In genomic region chr9:128552153-128552743, GRCh38 we compare ENCODE assay signal across 1 cellular context.
TF ChIP-seq lines count a peak whose summit lies in the region.

Gene SPTAN1 (plus strand): TSS chr9:128552587. CDS start chr9:128566741, 14,154 bp downstream.

TF ChIP-seq in GM12878, 131 proteins besides CTCF, POLR2A, EP300 and RAD21 (continued from another document and continues in another):
- TF ChIP-seq TCF12 (IDR thresholded peaks at IDR 0.05; ENCODE audit: low read depth, low read length): peak; percentile 83; the same call in 1 of the 2 replicates
- TF ChIP-seq, protein P1, sequence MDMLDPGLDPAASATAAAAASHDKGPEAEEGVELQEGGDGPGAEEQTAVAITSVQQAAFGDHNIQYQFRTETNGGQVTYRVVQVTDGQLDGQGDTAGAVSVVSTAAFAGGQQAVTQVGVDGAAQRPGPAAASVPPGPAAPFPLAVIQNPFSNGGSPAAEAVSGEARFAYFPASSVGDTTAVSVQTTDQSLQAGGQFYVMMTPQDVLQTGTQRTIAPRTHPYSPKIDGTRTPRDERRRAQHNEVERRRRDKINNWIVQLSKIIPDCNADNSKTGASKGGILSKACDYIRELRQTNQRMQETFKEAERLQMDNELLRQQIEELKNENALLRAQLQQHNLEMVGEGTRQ (IDR thresholded peaks at IDR 0.05; ENCODE audit: borderline replicate concordance, low read depth, low read length): no peak
- TF ChIP-seq TCF3 (IDR thresholded peaks at IDR 0.05; ENCODE audit: borderline replicate concordance, insufficient read depth, low read depth, low read length): peak; percentile 93
- TF ChIP-seq IKZF1 (conservative IDR thresholded peaks at IDR 0.05): peak; percentile 57; the same call in 1 of the 2 replicates
- TF ChIP-seq, protein P2, sequence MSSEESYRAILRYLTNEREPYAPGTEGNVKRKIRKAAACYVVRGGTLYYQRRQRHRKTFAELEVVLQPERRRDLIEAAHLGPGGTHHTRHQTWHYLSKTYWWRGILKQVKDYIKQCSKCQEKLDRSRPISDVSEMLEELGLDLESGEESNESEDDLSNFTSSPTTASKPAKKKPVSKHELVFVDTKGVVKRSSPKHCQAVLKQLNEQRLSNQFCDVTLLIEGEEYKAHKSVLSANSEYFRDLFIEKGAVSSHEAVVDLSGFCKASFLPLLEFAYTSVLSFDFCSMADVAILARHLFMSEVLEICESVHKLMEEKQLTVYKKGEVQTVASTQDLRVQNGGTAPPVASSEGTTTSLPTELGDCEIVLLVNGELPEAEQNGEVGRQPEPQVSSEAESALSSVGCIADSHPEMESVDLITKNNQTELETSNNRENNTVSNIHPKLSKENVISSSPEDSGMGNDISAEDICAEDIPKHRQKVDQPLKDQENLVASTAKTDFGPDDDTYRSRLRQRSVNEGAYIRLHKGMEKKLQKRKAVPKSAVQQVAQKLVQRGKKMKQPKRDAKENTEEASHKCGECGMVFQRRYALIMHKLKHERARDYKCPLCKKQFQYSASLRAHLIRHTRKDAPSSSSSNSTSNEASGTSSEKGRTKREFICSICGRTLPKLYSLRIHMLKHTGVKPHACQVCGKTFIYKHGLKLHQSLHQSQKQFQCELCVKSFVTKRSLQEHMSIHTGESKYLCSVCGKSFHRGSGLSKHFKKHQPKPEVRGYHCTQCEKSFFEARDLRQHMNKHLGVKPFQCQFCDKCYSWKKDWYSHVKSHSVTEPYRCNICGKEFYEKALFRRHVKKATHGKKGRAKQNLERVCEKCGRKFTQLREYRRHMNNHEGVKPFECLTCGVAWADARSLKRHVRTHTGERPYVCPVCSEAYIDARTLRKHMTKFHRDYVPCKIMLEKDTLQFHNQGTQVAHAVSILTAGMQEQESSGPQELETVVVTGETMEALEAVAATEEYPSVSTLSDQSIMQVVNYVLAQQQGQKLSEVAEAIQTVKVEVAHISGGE (CRISPR knock-in tag; IDR thresholded peaks at IDR 0.05): no peak
- peak; percentile 34; the same call in 1 of the 2 replicates for TF ChIP-seq NR2C1 (IDR thresholded peaks at IDR 0.05)
- TF ChIP-seq HCFC1 (IDR thresholded peaks at IDR 0.05; ENCODE audit: low read length): peak; percentile 34; the same call in 1 of the 2 replicates
- no peak for TF ChIP-seq HDAC2 (IDR thresholded peaks at IDR 0.05)
- TF ChIP-seq, protein P3, sequence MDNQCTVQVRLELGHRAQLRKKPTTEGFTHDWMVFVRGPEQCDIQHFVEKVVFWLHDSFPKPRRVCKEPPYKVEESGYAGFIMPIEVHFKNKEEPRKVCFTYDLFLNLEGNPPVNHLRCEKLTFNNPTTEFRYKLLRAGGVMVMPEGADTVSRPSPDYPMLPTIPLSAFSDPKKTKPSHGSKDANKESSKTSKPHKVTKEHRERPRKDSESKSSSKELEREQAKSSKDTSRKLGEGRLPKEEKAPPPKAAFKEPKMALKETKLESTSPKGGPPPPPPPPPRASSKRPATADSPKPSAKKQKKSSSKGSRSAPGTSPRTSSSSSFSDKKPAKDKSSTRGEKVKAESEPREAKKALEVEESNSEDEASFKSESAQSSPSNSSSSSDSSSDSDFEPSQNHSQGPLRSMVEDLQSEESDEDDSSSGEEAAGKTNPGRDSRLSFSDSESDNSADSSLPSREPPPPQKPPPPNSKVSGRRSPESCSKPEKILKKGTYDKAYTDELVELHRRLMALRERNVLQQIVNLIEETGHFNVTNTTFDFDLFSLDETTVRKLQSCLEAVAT (IDR thresholded peaks at IDR 0.05): peak; percentile 30; the same call in 1 of the 2 replicates
- peak; percentile 98 for TF ChIP-seq POLR2AphosphoS2 (IDR thresholded peaks at IDR 0.05; ENCODE audit: low read depth, low read length)
- peak; percentile 15; the same call in 1 of the 2 replicates for TF ChIP-seq SPI1 (IDR thresholded peaks at IDR 0.05; ENCODE audit: borderline replicate concordance, insufficient read depth, low read depth, low read length)
- no peak for TF ChIP-seq BMI1 (IDR thresholded peaks at IDR 0.05; ENCODE audit: borderline replicate concordance)
- TF ChIP-seq SUPT20H (IDR thresholded peaks at IDR 0.05; ENCODE audit: borderline replicate concordance, control insufficient read depth, low read depth, low read length): no peak
- peak; percentile 85; the same call in 1 of the 2 replicates for TF ChIP-seq NR2F1 (conservative IDR thresholded peaks at IDR 0.05)
- peak; percentile 96 for TF ChIP-seq POU2F2 (IDR thresholded peaks at IDR 0.05; ENCODE audit: borderline replicate concordance, low read depth, low read length)
- TF ChIP-seq HDGF (IDR thresholded peaks at IDR 0.05): peak; percentile 94
- TF ChIP-seq TAF1 (IDR thresholded peaks at IDR 0.05; ENCODE audit: borderline replicate concordance, low read depth, low read length): peak; percentile 93
- no peak for TF ChIP-seq NFYA (IDR thresholded peaks at IDR 0.05; ENCODE audit: borderline replicate concordance, low read depth, low read length)
- TF ChIP-seq NBN (IDR thresholded peaks at IDR 0.05): peak; percentile 87; the same call in 1 of the 2 replicates
- TF ChIP-seq SMAD5 (IDR thresholded peaks at IDR 0.05; ENCODE audit: low read depth): peak; percentile 97
- peak; percentile 91 for TF ChIP-seq HDAC6 (IDR thresholded peaks at IDR 0.05; ENCODE audit: unreplicated experiment)
- TF ChIP-seq, protein P4, sequence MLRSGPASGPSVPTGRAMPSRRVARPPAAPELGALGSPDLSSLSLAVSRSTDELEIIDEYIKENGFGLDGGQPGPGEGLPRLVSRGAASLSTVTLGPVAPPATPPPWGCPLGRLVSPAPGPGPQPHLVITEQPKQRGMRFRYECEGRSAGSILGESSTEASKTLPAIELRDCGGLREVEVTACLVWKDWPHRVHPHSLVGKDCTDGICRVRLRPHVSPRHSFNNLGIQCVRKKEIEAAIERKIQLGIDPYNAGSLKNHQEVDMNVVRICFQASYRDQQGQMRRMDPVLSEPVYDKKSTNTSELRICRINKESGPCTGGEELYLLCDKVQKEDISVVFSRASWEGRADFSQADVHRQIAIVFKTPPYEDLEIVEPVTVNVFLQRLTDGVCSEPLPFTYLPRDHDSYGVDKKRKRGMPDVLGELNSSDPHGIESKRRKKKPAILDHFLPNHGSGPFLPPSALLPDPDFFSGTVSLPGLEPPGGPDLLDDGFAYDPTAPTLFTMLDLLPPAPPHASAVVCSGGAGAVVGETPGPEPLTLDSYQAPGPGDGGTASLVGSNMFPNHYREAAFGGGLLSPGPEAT (IDR thresholded peaks at IDR 0.05; ENCODE audit: low read depth): peak; percentile 36; the same call in 1 of the 2 replicates
- no peak for TF ChIP-seq TBL1XR1 (IDR thresholded peaks at IDR 0.05; ENCODE audit: low read depth, low read length)
- no peak for TF ChIP-seq MTA3 (IDR thresholded peaks at IDR 0.05; ENCODE audit: borderline replicate concordance, low read length)
- TF ChIP-seq REST (IDR thresholded peaks at IDR 0.05; ENCODE audit: low read depth, low read length): peak; percentile 38; the same call in 1 of the 2 replicates
- 0 out of 2 replicates have a peak, but pooled peaks have one; percentile 16 for TF ChIP-seq MEF2A (IDR thresholded peaks at IDR 0.05; ENCODE audit: insufficient read depth, low read depth, low read length)
- TF ChIP-seq MAX (IDR thresholded peaks at IDR 0.05; ENCODE audit: low read depth, low read length): no peak
- no peak for TF ChIP-seq YBX1 (IDR thresholded peaks at IDR 0.05)
- TF ChIP-seq PKNOX1 (IDR thresholded peaks at IDR 0.05): peak; percentile 7; the same call in 1 of the 2 replicates
- peak; percentile 72; the same call in 1 of the 2 replicates for TF ChIP-seq PRDM15 (CRISPR knock-in tag; IDR thresholded peaks at IDR 0.05)
- TF ChIP-seq E2F4 (IDR thresholded peaks at IDR 0.05; ENCODE audit: low read depth, low read length): no peak
- peak; percentile 96 for TF ChIP-seq ZNF687 (IDR thresholded peaks at IDR 0.05)
- 0 out of 2 replicates have a peak, but pooled peaks have one; percentile 87 for TF ChIP-seq DPF2 (IDR thresholded peaks at IDR 0.05)
- peak; percentile 41; the same call in 1 of the 2 replicates for TF ChIP-seq RUNX3 (IDR thresholded peaks at IDR 0.05; ENCODE audit: low read length)
- no peak for TF ChIP-seq WRNIP1 (IDR thresholded peaks at IDR 0.05; ENCODE audit: borderline replicate concordance, low read depth, low read length)
